In genomic region chr3:194731496-194732073, GRCh38 we compare ENCODE assay signal across 9 cellular contexts. TPM values are rescaled to one million over a fixed set of nuclear protein-coding genes. Genes with fewer than 3 reads are reported as not detected.
A peak's percentile ranks its signal among the peaks of the same experiment; 100 is the strongest.
DNase-seq lines count a peak whose midpoint lies in the region; ATAC-seq and TF ChIP-seq lines count a peak whose summit lies in the region.
"Had no signal": no experiment of that assay in that cellular context is flagged by ENCODE, and none has a peak within 500 bp of the region (broad histone marks: within the 10 kb centered on the region; RNA-seq: fewer than 3 reads in every experiment).

No MANE protein-coding gene starts in this region.

- no peaks in the 10 kb centered on the region for H3K27me3 ChIP-seq in transverse colon

- H3K9me3 ChIP-seq in transverse colon: peaks cover 0 to 8% of the 10 kb centered on the region in 2 donors

- no peak overlapping the region for H3K27ac ChIP-seq in transverse colon

- 80 to 89% methylated on average over 3 to 5 of the region's 5 CpGs for WGBS in transverse colon (ENCODE audit: low coverage in 1 of 2), 2 donors

- H3K4me1 ChIP-seq in transverse colon: peaks cover 0 to 3% (median 0%) of the 10 kb centered on the region in 4 donors

- no peaks in the 10 kb centered on the region for H3K36me3 ChIP-seq in transverse colon

- in situ Hi-C loops in transverse colon (cut with MboI; ENCODE audit: low pct_ligation_motif_present in 1 of 4, low pct_unique_long_range_greater_than_20kb in 1 of 4, low sequenced_read_pairs in 3 of 4): no loop called here

- no peak for TF ChIP-seq POLR2A in transverse colon (IDR thresholded peaks at IDR 0.05)

- DNase-seq in COLO668 (lab: John Stamatoyannopoulos, UW; ENCODE audit: unreplicated experiment) (peak; percentile 18), DMS79 treated with DMSO at 0.1 percent for 48 hours (lab: John Stamatoyannopoulos, UW) (peak; percentile 95), NCI-H2029 treated with DMSO at 0.1 percent for 48 hours (lab: John Stamatoyannopoulos, UW) (peak; percentile 27), NCI-H345 (lab: John Stamatoyannopoulos, UW) (peak; percentile 71), putamen (ENCODE audit: low spot score) (no peak), transverse colon (no peak)
- DNase-seq: DND-41, NCI-H1694 had no signal

- TF ChIP-seq CTCF in transverse colon (IDR thresholded peaks at IDR 0.05): no peak

- H3K4me3 ChIP-seq in transverse colon: no peak overlapping the region

- no peak for TF ChIP-seq EP300 in transverse colon (IDR thresholded peaks at IDR 0.05; ENCODE audit: low read depth)

- intact Hi-C loops in transverse colon (cut with DNase I; ENCODE audit: low total_unique reads): no loop called here

- ATAC-seq in HG02678 (IDR thresholded peaks at IDR 0.05; ENCODE audit: unreplicated experiment): no peak

RNA-seq across cellular contexts. Expression of gene FAM43A, which starts 45.9 kb away (rescaled TPM):
- total RNA-seq in transverse colon: 100 to 1,000 TPM in 2 of 4 donors, 10 to 100 TPM in 2; 31.2 to 111 (median 95.9) TPM

RNA-seq across cellular contexts. Expression of gene LSG1, which starts 59.6 kb away (rescaled TPM):
- 10 to 100 TPM; 18.7 to 69.9 (median 52.8) TPM for total RNA-seq in transverse colon

Comparison
In these comparisons a context has a peak if more than half of its experiments do, and no peak if none do; other contexts are left out.
1. DNase-seq: peak in COLO668 (single experiment), DMS79 treated with DMSO at 0.1 percent for 48 hours (single experiment), NCI-H2029 treated with DMSO at 0.1 percent for 48 hours (single experiment) and NCI-H345 (single experiment); none in putamen (single experiment) and transverse colon (single experiment).